ENCODE assay signal across 23 cellular contexts in genomic region chr15:94323076-94323475, GRCh38.
A peak's percentile ranks its signal among the peaks of the same experiment; 100 is the strongest.
DNase-seq lines count a peak whose midpoint lies in the region; ATAC-seq, FAIRE-seq and TF ChIP-seq lines count a peak whose summit lies in the region.
"Had no signal": no experiment of that assay in that cellular context is flagged by ENCODE, and none has a peak within 500 bp of the region (broad histone marks: within the 10 kb centered on the region; RNA-seq: fewer than 3 reads in every experiment).

No MANE protein-coding gene starts in this region.

- H2AFZ ChIP-seq in Karpas-422 (ENCODE audit: low read length), result no peak overlapping the region
- no peak overlapping the region for H2AFZ ChIP-seq in GM12878 (ENCODE audit: control insufficient read depth, low read depth, low read length)

- ATAC-seq in GM12878 (peak; percentile 35; the same call in 1 of the 3 replicates), natural killer cell (no peak), HG03469 (IDR thresholded peaks at IDR 0.05; ENCODE audit: unreplicated experiment) (no peak)
- ATAC-seq: CD8-positive, alpha-beta T cell; K562 had no signal

- H3K27me3 ChIP-seq in Karpas-422 (ENCODE audit: low read length) (no peaks in the 10 kb centered on the region), GM12878 (replicated peaks in 1 of 2; ENCODE audit: control insufficient read depth in 2 of 2, insufficient read depth in 2 of 2, low read length in 1 of 2) (no peaks in the 10 kb centered on the region)

- H3K9me3 Mint-ChIP-seq in activated CD4-positive, alpha-beta memory T cell treated with anti-CD3 and anti-CD28 coated beads, Interleukin-2, amount 10 ng/mL, durations not matched to agents 7 days and 5 days, result no peaks in the 10 kb centered on the region
- no peaks in the 10 kb centered on the region for H3K9me3 Mint-ChIP-seq in activated CD4-positive, alpha-beta memory T cell treated with anti-CD3 and anti-CD28 coated beads for 36 hours
- no peaks in the 10 kb centered on the region for H3K9me3 Mint-ChIP-seq in natural killer cell
- H3K9me3 Mint-ChIP-seq: CD8-positive, alpha-beta T cell had no signal

- intact Hi-C loops in activated CD4-positive, alpha-beta memory T cell treated with anti-CD3 and anti-CD28 coated beads for 36 hours (cut with micrococcal nuclease), result loop anchor here (2.0 kb wide), 1 partner anchor 16 kb away; no protein-coding TSS in a partner anchor
- intact Hi-C loops in GM12878 (cut with micrococcal nuclease; ENCODE audit: unreplicated experiment) (loop anchor here (5.0 to 10.0 kb wide), 2 partner anchors 91 to 328 kb away; partner anchors contain the start of gene MCTP2), natural killer cell (cut with micrococcal nuclease) (loop anchor here (10.0 kb wide), 1 partner anchor 328 kb away; no protein-coding TSS in a partner anchor)

- TF ChIP-seq EP300 in GM12878 (IDR thresholded peaks at IDR 0.05; ENCODE audit: borderline replicate concordance in 1 of 2, control insufficient read depth in 1 of 2, low read depth in 2 of 2, low read length in 2 of 2), result no peak

- H3K4me3 Mint-ChIP-seq in activated CD4-positive, alpha-beta memory T cell treated with anti-CD3 and anti-CD28 coated beads, Interleukin-2, amount 10 ng/mL, durations not matched to agents 7 days and 5 days, result no peak overlapping the region
- no peak overlapping the region for H3K4me3 Mint-ChIP-seq in activated CD4-positive, alpha-beta memory T cell treated with anti-CD3 and anti-CD28 coated beads for 36 hours
- no peak overlapping the region for H3K4me3 Mint-ChIP-seq in natural killer cell
- H3K4me3 Mint-ChIP-seq: CD8-positive, alpha-beta T cell had no signal

- H3K9me3 ChIP-seq in Karpas-422 (ENCODE audit: low read length), result no peaks in the 10 kb centered on the region
- no peaks in the 10 kb centered on the region for H3K9me3 ChIP-seq in GM12878 (replicated peaks; ENCODE audit: control insufficient read depth, insufficient read depth, low read length)

- CTCF ChIA-PET in activated CD4-positive, alpha-beta memory T cell treated with anti-CD3 and anti-CD28 coated beads, Interleukin-2, amount 10 ng/mL, durations not matched to agents 7 days and 5 days (lab: Charles Lee), result interaction anchor here (0.8 to 10.5 kb wide), 23 partner anchors 9 to 203 kb away, joined by 3 to 247 read pairs (median 4); partner anchors contain the start of gene MCTP2
- CTCF ChIA-PET in activated CD4-positive, alpha-beta memory T cell treated with anti-CD3 and anti-CD28 coated beads for 36 hours (lab: Charles Lee), result interaction anchor here (0.6 to 8.8 kb wide), 23 partner anchors 9 to 1235 kb away, joined by 3 to 309 read pairs (median 5); partner anchors contain the start of gene MCTP2
- CTCF ChIA-PET in GM12878 (lab: Yijun Ruan, JAX), result interaction anchor here (0.5 to 9.5 kb wide), 30 partner anchors 9 to 326 kb away, joined by 3 to 417 read pairs (median 10); partner anchors contain the start of gene MCTP2

- TF ChIP-seq RAD21 in GM12878 (IDR thresholded peaks at IDR 0.05; ENCODE audit: insufficient read depth, low read depth, low read length), result no peak

- peaks cover 25% of the 10 kb centered on the region for H3K4me1 Mint-ChIP-seq in activated CD4-positive, alpha-beta memory T cell treated with anti-CD3 and anti-CD28 coated beads, Interleukin-2, amount 10 ng/mL, durations not matched to agents 7 days and 5 days
- H3K4me1 Mint-ChIP-seq in activated CD4-positive, alpha-beta memory T cell treated with anti-CD3 and anti-CD28 coated beads for 36 hours (ENCODE audit: low read depth), result peaks cover 12% of the 10 kb centered on the region
- peaks cover 62 to 67% of the 10 kb centered on the region in 2 donors for H3K4me1 Mint-ChIP-seq in natural killer cell

- H4K20me1 ChIP-seq in Karpas-422 (ENCODE audit: insufficient read depth, low read depth, low read length), result 0 out of 2 replicates have a peak, but pooled peaks cover 6% of the 10 kb centered on the region
- no peaks in the 10 kb centered on the region for H4K20me1 ChIP-seq in GM12878 (ENCODE audit: control insufficient read depth, insufficient read depth)

- peaks cover 6% of the 10 kb centered on the region; the same call in 1 of the 2 replicates for H3K36me3 ChIP-seq in Karpas-422 (ENCODE audit: insufficient read depth, low read length)
- H3K36me3 ChIP-seq in GM12878 (ENCODE audit: control insufficient read depth in 2 of 2, insufficient read depth in 2 of 2, low read length in 1 of 2), result no peaks in the 10 kb centered on the region

- no peak for FAIRE-seq in GM12878 (lab: Jason Lieb, UNC)
- FAIRE-seq: H1, K562 had no signal

- no TSS peak for BruUV-seq in GM12878 (replicated peaks; lab: Mats Ljungman, UMichigan)

- no peak overlapping the region for H3K4me2 ChIP-seq in Karpas-422 (ENCODE audit: low read depth, low read length, poor library complexity, severe bottlenecking)
- no peak overlapping the region for H3K4me2 ChIP-seq in GM12878 (ENCODE audit: control insufficient read depth, insufficient read depth)

- H3K27ac ChIP-seq in Karpas-422 (ENCODE audit: low read length) (peak overlapping the region; percentile 76), GM12878 (ENCODE audit: control insufficient read depth, insufficient read depth) (no peak overlapping the region)
- H3K27ac ChIP-seq: RWPE1 had no signal

- peaks cover 18% of the 10 kb centered on the region for H3K79me2 ChIP-seq in Karpas-422 (ENCODE audit: low read length)
- H3K79me2 ChIP-seq in GM12878 (ENCODE audit: control insufficient read depth, insufficient read depth, low read length), result no peaks in the 10 kb centered on the region

- POLR2A ChIA-PET in activated CD4-positive, alpha-beta memory T cell treated with anti-CD3 and anti-CD28 coated beads, Interleukin-2, amount 10 ng/mL, durations not matched to agents 7 days and 5 days (lab: Charles Lee), result interaction anchor here (1.1 to 3.9 kb wide), 6 partner anchors 17 to 159 kb away, joined by 3 to 31 read pairs (median 8); partner anchors contain the start of gene MCTP2
- POLR2A ChIA-PET in activated CD4-positive, alpha-beta memory T cell treated with anti-CD3 and anti-CD28 coated beads for 36 hours (lab: Charles Lee), result interaction anchor here (0.7 to 1.5 kb wide), 2 partner anchors 91 to 159 kb away, joined by 3 to 9 read pairs; no protein-coding TSS in a partner anchor
- POLR2A ChIA-PET in GM12878 (lab: Charles Lee), result interaction anchor here (1.1 to 2.0 kb wide), 2 partner anchors 15 to 158 kb away, joined by 3 to 12 read pairs; no protein-coding TSS in a partner anchor

- H3K9ac ChIP-seq in Karpas-422 (ENCODE audit: low read length), result no peak overlapping the region
- H3K9ac ChIP-seq in GM12878 (ENCODE audit: control insufficient read depth, insufficient read depth, low read length), result no peak overlapping the region

- TF ChIP-seq CTCF in GM12878 (IDR thresholded peaks at IDR 0.05 in 2 of 3, conservative IDR thresholded peaks at IDR 0.05 in 1 of 3; ENCODE audit: control insufficient read depth in 2 of 3, extremely low read depth in 1 of 3, insufficient read depth in 1 of 3, low read depth in 3 of 3, low read length in 3 of 3) (no peak), natural killer cell (IDR thresholded peaks at IDR 0.05) (no peak)

- peaks cover 48% of the 10 kb centered on the region for H3K36me3 Mint-ChIP-seq in activated CD4-positive, alpha-beta memory T cell treated with anti-CD3 and anti-CD28 coated beads, Interleukin-2, amount 10 ng/mL, durations not matched to agents 7 days and 5 days (ENCODE audit: low read depth)
- H3K36me3 Mint-ChIP-seq in activated CD4-positive, alpha-beta memory T cell treated with anti-CD3 and anti-CD28 coated beads for 36 hours, result peaks cover 11% of the 10 kb centered on the region
- H3K36me3 Mint-ChIP-seq in natural killer cell, result peaks cover 19% of the 10 kb centered on the region

- H3K4me1 ChIP-seq in Karpas-422 (ENCODE audit: low read length) (peaks cover 20% of the 10 kb centered on the region), GM12878 (ENCODE audit: control insufficient read depth, insufficient read depth, low read length) (no peaks in the 10 kb centered on the region)

- no peaks in the 10 kb centered on the region for H3K9me2 ChIP-seq in Karpas-422 (replicated peaks; ENCODE audit: insufficient read depth, low read length)

- SMC1A ChIA-PET in GM12878 (lab: Charles Lee; ENCODE audit: uncharacterized antibody, unreplicated experiment), result interaction anchor here (1.0 to 9.0 kb wide), 29 partner anchors 9 to 231 kb away, joined by 3 to 266 read pairs (median 6); partner anchors contain the start of gene MCTP2

- H3K27me3 Mint-ChIP-seq in activated CD4-positive, alpha-beta memory T cell treated with anti-CD3 and anti-CD28 coated beads, Interleukin-2, amount 10 ng/mL, durations not matched to agents 7 days and 5 days, result no peaks in the 10 kb centered on the region
- H3K27me3 Mint-ChIP-seq in activated CD4-positive, alpha-beta memory T cell treated with anti-CD3 and anti-CD28 coated beads for 36 hours, result no peaks in the 10 kb centered on the region
- H3K27me3 Mint-ChIP-seq in natural killer cell (ENCODE audit: low read depth in 2 of 2), result no peaks in the 10 kb centered on the region

- TF ChIP-seq POLR2A in GM12878 (IDR thresholded peaks at IDR 0.05; ENCODE audit: low read depth, low read length), result no peak

- in situ Hi-C loops in GM12878 (cut with MboI), result loop anchor here (5.0 to 25.0 kb wide), 2 partner anchors 161 to 1286 kb away; no protein-coding TSS in a partner anchor

- H3K27ac Mint-ChIP-seq in activated CD4-positive, alpha-beta memory T cell treated with anti-CD3 and anti-CD28 coated beads, Interleukin-2, amount 10 ng/mL, durations not matched to agents 7 days and 5 days, result peak overlapping the region; percentile 35
- H3K27ac Mint-ChIP-seq in activated CD4-positive, alpha-beta memory T cell treated with anti-CD3 and anti-CD28 coated beads for 36 hours, result no peak overlapping the region
- peak overlapping the region; percentile 91 to 93 for H3K27ac Mint-ChIP-seq in natural killer cell
- H3K27ac Mint-ChIP-seq: CD8-positive, alpha-beta T cell had no signal

- no peak overlapping the region for H3K4me3 ChIP-seq in Karpas-422 (ENCODE audit: low read length)
- no peak overlapping the region for H3K4me3 ChIP-seq in GM12878
- H3K4me3 ChIP-seq: K562 had no signal

- no peak for DNase-seq in activated CD4-positive, alpha-beta memory T cell treated with anti-CD3 and anti-CD28 coated beads, Interleukin-2, amount 10 ng/mL, durations not matched to agents 7 days and 5 days
- DNase-seq in activated CD4-positive, alpha-beta memory T cell treated with anti-CD3 and anti-CD28 coated beads for 36 hours, result no peak
- no peak for DNase-seq in Karpas-422
- no peak for DNase-seq in GM12878 (ENCODE audit: low read depth, low spot score)
- no peak for DNase-seq in natural killer cell
- DNase-seq in HuH-7.5 (ENCODE audit: low spot score), result no peak
- no peak for DNase-seq in SHP77 treated with DMSO at 0.1 percent for 48 hours (lab: John Stamatoyannopoulos, UW)
- DNase-seq: 8988T; C1 segment of cervical spinal cord; Calu3; CD8-positive, alpha-beta T cell; DMS153; NCI-H1105; NCI-H146; NCI-H2029; NCI-H226; NCI-H510A treated with DMSO at 0.1 percent for 48 hours; NCI-H748 treated with DMSO at 0.1 percent for 48 hours; SIG-M5 had no signal

- RAD21 ChIA-PET in GM12878 (lab: Charles Lee; ENCODE audit: unreplicated experiment), result interaction anchor here (0.7 to 9.0 kb wide), 19 partner anchors 9 to 1293 kb away, joined by 3 to 268 read pairs (median 4); partner anchors contain the start of gene MCTP2

TF ChIP-seq in GM12878, 131 proteins besides CTCF, POLR2A, EP300 and RAD21 (continues in another document):
- TF ChIP-seq PAX5 (IDR thresholded peaks at IDR 0.05; ENCODE audit: borderline replicate concordance, low read depth, low read length) (no peak), NR2C1 (IDR thresholded peaks at IDR 0.05) (no peak)
